Comparison of ENCODE assay signal across 9 cellular contexts in genomic region chr22:37735054-37735453, GRCh38. TPM values are rescaled to one million over a fixed set of nuclear protein-coding genes. Genes with fewer than 3 reads are reported as not detected.
DNase-seq lines count a peak whose midpoint lies in the region; ATAC-seq and TF ChIP-seq lines count a peak whose summit lies in the region.
"Had no signal": no experiment of that assay in that cellular context is flagged by ENCODE, and none has a peak within 500 bp of the region (broad histone marks: within the 10 kb centered on the region; RNA-seq: fewer than 3 reads in every experiment).

No MANE protein-coding gene starts in this region.

- no peaks in the 10 kb centered on the region for H4K20me1 ChIP-seq in BLaER1

- H3K27ac ChIP-seq in BLaER1 (peak overlapping the region; percentile 72), Panc1 (ENCODE audit: low read length) (no peak overlapping the region)
- H3K27ac ChIP-seq in CD8-positive, alpha-beta memory T cell (ENCODE audit: low read depth, low read length) = no peak overlapping the region

- DNase-seq in Panc1 (ENCODE audit: low read depth, low spot score) = no peak
- DNase-seq in fibroblast of pulmonary artery (ENCODE audit: low read depth) = no peak
- peak; percentile 54 for DNase-seq in neural crest cell (ENCODE audit: low read depth, low spot score)
- DNase-seq in CD8-positive, alpha-beta memory T cell = no peak
- no peak for DNase-seq in Kasumi-1 (lab: John Stamatoyannopoulos, UW)
- no peak for DNase-seq in SKM-1 treated with dmso at 0.1 percent for 144 hours (lab: John Stamatoyannopoulos, UW; ENCODE audit: unreplicated experiment)
- DNase-seq in activated naive CD4-positive, alpha-beta T cell treated with anti-CD3 and anti-CD28 coated beads, Interleukin-2, amount 50 U/mL, for 72 hours (ENCODE audit: low spot score in 2 of 2) = no peak
- DNase-seq: activated naive CD8-positive, alpha-beta T cell treated with anti-CD3 and anti-CD28 coated beads for 36 hours had no signal

- peak; percentile 71; the same call in 1 of the 2 replicates for TF ChIP-seq CTCF in Panc1 (IDR thresholded peaks at IDR 0.05)
- TF ChIP-seq CTCF in fibroblast of pulmonary artery (IDR thresholded peaks at IDR 0.05; ENCODE audit: low read length, missing control alignments) = peak; percentile 26
- TF ChIP-seq CTCF in neural crest cell (conservative IDR thresholded peaks at IDR 0.05) = peak; percentile 57

- peaks cover 4% of the 10 kb centered on the region for H3K36me3 Mint-ChIP-seq in neural crest cell (ENCODE audit: low read depth)
- peaks cover 1 to 5% (median 2%) of the 10 kb centered on the region in 3 donors for H3K36me3 Mint-ChIP-seq in CD8-positive, alpha-beta memory T cell
- no peaks in the 10 kb centered on the region for H3K36me3 Mint-ChIP-seq in activated naive CD4-positive, alpha-beta T cell treated with anti-CD3 and anti-CD28 coated beads, Interleukin-2, amount 50 U/mL, for 72 hours
- H3K36me3 Mint-ChIP-seq: activated naive CD8-positive, alpha-beta T cell treated with anti-CD3 and anti-CD28 coated beads for 36 hours had no signal

- CTCF ChIA-PET in Panc1 (lab: Charles Lee) = no interaction called here
- CTCF ChIA-PET in CD8-positive, alpha-beta memory T cell (lab: Charles Lee) = interaction anchor here (1.1 kb wide), 1 partner anchor 83 kb away, joined by 3 read pairs; no protein-coding TSS in a partner anchor

- H3K4me3 ChIP-seq in BLaER1 (no peak overlapping the region), Panc1 (ENCODE audit: low read depth in 2 of 2, low read length in 2 of 2) (no peak overlapping the region), fibroblast of pulmonary artery (replicated peaks; ENCODE audit: low read depth, low read length) (no peak overlapping the region)
- no peak overlapping the region for H3K4me3 ChIP-seq in CD8-positive, alpha-beta memory T cell (ENCODE audit: low read length)

- ATAC-seq in Panc1 = peak; percentile 89
- no peak for ATAC-seq in activated naive CD4-positive, alpha-beta T cell treated with anti-CD3 and anti-CD28 coated beads, Interleukin-2, amount 50 U/mL, for 72 hours

- peak overlapping the region; percentile 51; the same call in 1 of the 2 replicates for H3K9ac ChIP-seq in BLaER1

- H3K36me3 ChIP-seq in BLaER1 (no peaks in the 10 kb centered on the region), Panc1 (ENCODE audit: control insufficient read depth, insufficient read depth, low read length) (no peaks in the 10 kb centered on the region)
- H3K36me3 ChIP-seq in CD8-positive, alpha-beta memory T cell (ENCODE audit: insufficient read depth, low read length) = no peaks in the 10 kb centered on the region

- H3K4me1 ChIP-seq in BLaER1 (peaks cover 77% of the 10 kb centered on the region), Panc1 (ENCODE audit: control insufficient read depth, insufficient read depth, low read length) (no peaks in the 10 kb centered on the region)
- H3K4me1 ChIP-seq in CD8-positive, alpha-beta memory T cell (ENCODE audit: insufficient read depth, low read length) = no peaks in the 10 kb centered on the region

- no TSS peak for BruUV-seq in Panc1 (replicated peaks; lab: Mats Ljungman, UMichigan)

- peaks cover 5% of the 10 kb centered on the region for H3K9me3 Mint-ChIP-seq in neural crest cell
- no peaks in the 10 kb centered on the region for H3K9me3 Mint-ChIP-seq in CD8-positive, alpha-beta memory T cell
- no peaks in the 10 kb centered on the region for H3K9me3 Mint-ChIP-seq in activated naive CD4-positive, alpha-beta T cell treated with anti-CD3 and anti-CD28 coated beads, Interleukin-2, amount 50 U/mL, for 72 hours
- H3K9me3 Mint-ChIP-seq: activated naive CD8-positive, alpha-beta T cell treated with anti-CD3 and anti-CD28 coated beads for 36 hours had no signal

- intact Hi-C loops in Panc1 (cut with micrococcal nuclease; ENCODE audit: unreplicated experiment) = no loop called here

- peak overlapping the region; percentile 49 for H3K4me3 Mint-ChIP-seq in neural crest cell
- no peak overlapping the region for H3K4me3 Mint-ChIP-seq in CD8-positive, alpha-beta memory T cell
- H3K4me3 Mint-ChIP-seq: activated naive CD8-positive, alpha-beta T cell treated with anti-CD3 and anti-CD28 coated beads for 36 hours had no signal

- H3K4me2 ChIP-seq in BLaER1 = peak overlapping the region; percentile 45

- peaks cover 5% of the 10 kb centered on the region for H3K4me1 Mint-ChIP-seq in neural crest cell
- no peaks in the 10 kb centered on the region for H3K4me1 Mint-ChIP-seq in CD8-positive, alpha-beta memory T cell
- H3K4me1 Mint-ChIP-seq: activated naive CD8-positive, alpha-beta T cell treated with anti-CD3 and anti-CD28 coated beads for 36 hours had no signal

- H3K27ac Mint-ChIP-seq in neural crest cell (ENCODE audit: unreplicated experiment) = no peak overlapping the region
- H3K27ac Mint-ChIP-seq in CD8-positive, alpha-beta memory T cell = no peak overlapping the region
- H3K27ac Mint-ChIP-seq in activated naive CD4-positive, alpha-beta T cell treated with anti-CD3 and anti-CD28 coated beads, Interleukin-2, amount 50 U/mL, for 72 hours = no peak overlapping the region
- H3K27ac Mint-ChIP-seq: activated naive CD8-positive, alpha-beta T cell treated with anti-CD3 and anti-CD28 coated beads for 36 hours had no signal

- H3K27me3 ChIP-seq in BLaER1 = no peaks in the 10 kb centered on the region
- no peaks in the 10 kb centered on the region for H3K27me3 ChIP-seq in Panc1 (ENCODE audit: control insufficient read depth, insufficient read depth, low read length)
- H3K27me3 ChIP-seq in CD8-positive, alpha-beta memory T cell (ENCODE audit: insufficient read depth, low read length, poor library complexity, severe bottlenecking) = no peaks in the 10 kb centered on the region

- H3K9me3 ChIP-seq in BLaER1 = no peaks in the 10 kb centered on the region
- H3K9me3 ChIP-seq in Panc1 (ENCODE audit: control insufficient read depth, insufficient read depth, low read depth, low read length) = no peaks in the 10 kb centered on the region
- H3K9me3 ChIP-seq in CD8-positive, alpha-beta memory T cell (ENCODE audit: low read length) = no peaks in the 10 kb centered on the region

- no peaks in the 10 kb centered on the region for H3K27me3 Mint-ChIP-seq in neural crest cell (ENCODE audit: low read depth)
- H3K27me3 Mint-ChIP-seq in CD8-positive, alpha-beta memory T cell = peaks cover 4 to 9% of the 10 kb centered on the region in 2 donors
- H3K27me3 Mint-ChIP-seq: activated naive CD8-positive, alpha-beta T cell treated with anti-CD3 and anti-CD28 coated beads for 36 hours had no signal

- in situ Hi-C loops in Panc1 (cut with HindIII; ENCODE audit: low pct_unique_long_range_greater_than_20kb, low sequenced_read_pairs) = no loop called here

- POLR2A ChIA-PET in Panc1 (lab: Charles Lee) = no interaction called here
- POLR2A ChIA-PET in CD8-positive, alpha-beta memory T cell (lab: Charles Lee) = interaction anchor here (0.5 kb wide), 1 partner anchor 14 kb away, joined by 3 read pairs; no protein-coding TSS in a partner anchor

RNA-seq across cellular contexts. Expression of gene TRIOBP, which starts 38.2 kb away (rescaled TPM):
- 50.5 TPM for total RNA-seq in Panc1 (2021; ENCODE audit: unreplicated experiment)
- polyA plus RNA-seq in Panc1 (2012; ENCODE audit: insufficient read length) = 64.5 TPM
- total RNA-seq in neural crest cell = 45.8 and 53.2 TPM in 2 replicates
- total RNA-seq in CD8-positive, alpha-beta memory T cell = 10 to 100 TPM; 26.1 to 26.7 TPM
- polyA plus RNA-seq in CD8-positive, alpha-beta memory T cell = 13.6 TPM
- 10 to 100 TPM; 17.4 to 26.0 TPM for total RNA-seq in activated naive CD4-positive, alpha-beta T cell treated with anti-CD3 and anti-CD28 coated beads, Interleukin-2, amount 50 U/mL, for 72 hours

RNA-seq across cellular contexts. Expression of gene NOL12, which starts 48.9 kb away (rescaled TPM):
- 32.7 TPM for total RNA-seq in Panc1 (2021; ENCODE audit: unreplicated experiment)
- polyA plus RNA-seq in Panc1 (2012; ENCODE audit: insufficient read length) = 37.2 TPM
- 43.3 and 44.5 TPM in 2 replicates for total RNA-seq in neural crest cell
- total RNA-seq in CD8-positive, alpha-beta memory T cell = 10 to 100 TPM; 53.6 to 57.2 TPM
- 38.3 TPM for polyA plus RNA-seq in CD8-positive, alpha-beta memory T cell
- 10 to 100 TPM; 24.0 to 42.1 TPM for total RNA-seq in activated naive CD4-positive, alpha-beta T cell treated with anti-CD3 and anti-CD28 coated beads, Interleukin-2, amount 50 U/mL, for 72 hours

RNA-seq across cellular contexts. Expression of gene LGALS1, which starts 59.6 kb away (rescaled TPM):
- total RNA-seq in Panc1 (2021; ENCODE audit: unreplicated experiment) (1,518 TPM), neural crest cell (16.1 and 21.0 TPM in 2 replicates)
- 2,763 TPM for polyA plus RNA-seq in Panc1 (2012; ENCODE audit: insufficient read length)
- total RNA-seq in CD8-positive, alpha-beta memory T cell = 100 to 1,000 TPM; 204 to 223 TPM
- 182 TPM for polyA plus RNA-seq in CD8-positive, alpha-beta memory T cell
- total RNA-seq in activated naive CD4-positive, alpha-beta T cell treated with anti-CD3 and anti-CD28 coated beads, Interleukin-2, amount 50 U/mL, for 72 hours = 100 to 1,000 TPM; 362 to 981 TPM
